ENCODE assay signal across 26 cellular contexts in genomic region chr7:147771344-147771743, GRCh38.
DNase-seq lines count a peak whose midpoint lies in the region; ATAC-seq, FAIRE-seq and TF ChIP-seq lines count a peak whose summit lies in the region.
"Had no signal": no experiment of that assay in that cellular context is flagged by ENCODE, and none has a peak within 500 bp of the region (broad histone marks: within the 10 kb centered on the region; RNA-seq: fewer than 3 reads in every experiment).

No MANE protein-coding gene starts in this region.

- H2BK12ac ChIP-seq in H1 (ENCODE audit: low read depth, low read length) = no peak overlapping the region

- no peak overlapping the region for H4K5ac ChIP-seq in H1 (ENCODE audit: insufficient read length, low read depth, low read length)

- no peak for ATAC-seq in HG02642 (IDR thresholded peaks at IDR 0.05; ENCODE audit: poor library complexity, unreplicated experiment)
- ATAC-seq: activated CD4-positive, alpha-beta T cell treated with anti-CD3 and anti-CD28 coated beads for 36 hours; gastrocnemius medialis; sciatic nerve had no signal

- no peak for TF ChIP-seq POLR2A in H1 (IDR thresholded peaks at IDR 0.05; ENCODE audit: control extremely low read depth in 1 of 2, low read depth in 2 of 2, low read length in 2 of 2)

- H2BK5ac ChIP-seq in H1 (ENCODE audit: low read depth, low read length) = no peak overlapping the region

- no peak overlapping the region for H2BK15ac ChIP-seq in H1 (ENCODE audit: low read length)

- POLR2A ChIA-PET in H1 (lab: Charles Lee; ENCODE audit: partially characterized antibody) = no interaction called here

- H3K36me3 ChIP-seq in H1 (ENCODE audit: control insufficient read depth in 2 of 4, insufficient read depth in 4 of 4, low read length in 3 of 4) (no peaks in the 10 kb centered on the region), neural progenitor cell (no peaks in the 10 kb centered on the region), hepatocyte (replicated peaks; ENCODE audit: insufficient read depth, low read depth) (no peaks in the 10 kb centered on the region)
- H3K36me3 ChIP-seq: gastrocnemius medialis, thoracic aorta had no signal

- H3K9ac ChIP-seq in H1 (replicated peaks in 1 of 4; ENCODE audit: extremely low read depth in 1 of 4, low read depth in 3 of 4, low read length in 3 of 4) (no peak overlapping the region), neural progenitor cell (no peak overlapping the region)

- H3K79me1 ChIP-seq in H1 (ENCODE audit: low read depth, low read length) = no peaks in the 10 kb centered on the region

- TF ChIP-seq RAD21 in H1 (IDR thresholded peaks at IDR 0.05 in 1 of 2, conservative IDR thresholded peaks at IDR 0.05 in 1 of 2; ENCODE audit: low read depth in 2 of 2, low read length in 2 of 2) = no peak

- H3K79me2 ChIP-seq in H1 (ENCODE audit: control insufficient read depth in 1 of 2, insufficient read depth in 2 of 2, low read length in 2 of 2) (no peaks in the 10 kb centered on the region), neural progenitor cell (ENCODE audit: low read depth) (no peaks in the 10 kb centered on the region), hepatocyte (no peaks in the 10 kb centered on the region)

- H3K23ac ChIP-seq in H1 (ENCODE audit: insufficient read length) = no peak overlapping the region

- CTCF ChIA-PET in H1 (lab: Charles Lee; ENCODE audit: partially characterized antibody) = no interaction called here

- H2BK20ac ChIP-seq in H1 (ENCODE audit: low read length) = no peak overlapping the region

- no peak for TF ChIP-seq EP300 in H1 (IDR thresholded peaks at IDR 0.05; ENCODE audit: borderline replicate concordance in 1 of 2, low read depth in 2 of 2, low read length in 2 of 2)

- H3K27me3 Mint-ChIP-seq in neural progenitor cell (ENCODE audit: insufficient read depth, low read depth) = no peaks in the 10 kb centered on the region
- H3K27me3 Mint-ChIP-seq: activated CD4-positive, alpha-beta T cell treated with anti-CD3 and anti-CD28 coated beads for 36 hours; CD4-positive, alpha-beta memory T cell; dendritic cell treated with granulocyte-macrophage colony-stimulating factor and Interleukin-4, amounts not matched to agents 40 ng/mL and 50 ng/mL, for 4 days; progenitor cell of endocrine pancreas; stimulated activated naive B cell treated with anti-CD40 and anti-IgM and Interleukin-4, amounts not matched to agents 10 μg/mL and 1 μg/mL and 100 μg/mL, for 72 hours had no signal

- TF ChIP-seq CTCF in H1 (IDR thresholded peaks at IDR 0.05; ENCODE audit: control extremely low read depth in 1 of 3, insufficient read depth in 1 of 3, low read depth in 1 of 3, low read length in 3 of 3) = no peak
- TF ChIP-seq CTCF in neural progenitor cell (IDR thresholded peaks at IDR 0.05) = no peak
- TF ChIP-seq CTCF in hepatocyte (IDR thresholded peaks at IDR 0.05; ENCODE audit: poor library complexity) = no peak

- H3K27me3 ChIP-seq in H1 (replicated peaks in 1 of 4; ENCODE audit: control insufficient read depth in 3 of 4, extremely low read depth in 1 of 4, insufficient read depth in 3 of 4, low read length in 3 of 4) (no peaks in the 10 kb centered on the region), neural progenitor cell (no peaks in the 10 kb centered on the region), hepatocyte (no peaks in the 10 kb centered on the region)
- H3K27me3 ChIP-seq: gastrocnemius medialis had no signal

- H2BK120ac ChIP-seq in H1 (replicated peaks; ENCODE audit: low read depth, low read length) = no peak overlapping the region

- H3K4me3 ChIP-seq in H1 (ENCODE audit: extremely low read depth in 1 of 4, insufficient read depth in 2 of 4, low read depth in 3 of 4, low read length in 4 of 4) (no peak overlapping the region), neural progenitor cell (no peak overlapping the region), hepatocyte (no peak overlapping the region)
- H3K4me3 ChIP-seq: gastrocnemius medialis, thoracic aorta had no signal

- no peak overlapping the region for H3K27ac Mint-ChIP-seq in neural progenitor cell
- H3K27ac Mint-ChIP-seq: activated CD4-positive, alpha-beta T cell treated with anti-CD3 and anti-CD28 coated beads for 36 hours; CD4-positive, alpha-beta memory T cell; dendritic cell treated with granulocyte-macrophage colony-stimulating factor and Interleukin-4, amounts not matched to agents 40 ng/mL and 50 ng/mL, for 4 days; nephron; progenitor cell of endocrine pancreas; stimulated activated naive B cell treated with anti-CD40 and anti-IgM and Interleukin-4, amounts not matched to agents 10 μg/mL and 1 μg/mL and 100 μg/mL, for 72 hours had no signal

- no peaks in the 10 kb centered on the region for H3K9me3 Mint-ChIP-seq in neural progenitor cell
- H3K9me3 Mint-ChIP-seq: dendritic cell treated with granulocyte-macrophage colony-stimulating factor and Interleukin-4, amounts not matched to agents 40 ng/mL and 50 ng/mL, for 4 days; stimulated activated naive B cell treated with anti-CD40 and anti-IgM and Interleukin-4, amounts not matched to agents 10 μg/mL and 1 μg/mL and 100 μg/mL, for 72 hours had no signal

- H3K14ac ChIP-seq in H1 (ENCODE audit: insufficient read length) = no peak overlapping the region

- no peak for FAIRE-seq in H1 (lab: Jason Lieb, UNC)
- FAIRE-seq: GM12891, keratinocyte had no signal

- H3K4me1 ChIP-seq in H1 (replicated peaks in 1 of 4; ENCODE audit: control insufficient read depth in 3 of 4, insufficient read depth in 4 of 4, low read length in 3 of 4) = no peaks in the 10 kb centered on the region
- H3K4me1 ChIP-seq in neural progenitor cell = no peaks in the 10 kb centered on the region
- H3K4me1 ChIP-seq in hepatocyte (ENCODE audit: insufficient read depth) = no peaks in the 10 kb centered on the region
- H3K4me1 ChIP-seq: gastrocnemius medialis had no signal

- WGBS in H1 (ENCODE audit: extremely low coverage in 1 of 2, insufficient coverage in 1 of 2, insufficient read length in 1 of 2, insufficient replicate concordance in 2 of 2, low coverage in 1 of 2, low lambda C conversion rate in 2 of 2, missing lambda C conversion rate in 1 of 2), 2 experiments = 83% methylated on average over 3 of the region's 3 CpGs; no CpG with 5 or more reads in 1 of the 2 experiments
- WGBS in hepatocyte (ENCODE audit: low lambda C conversion rate, missing lambda C conversion rate) = 77% methylated on average over 3 of the region's 3 CpGs

- no peaks in the 10 kb centered on the region for H3K36me3 Mint-ChIP-seq in neural progenitor cell
- H3K36me3 Mint-ChIP-seq: CD4-positive, alpha-beta memory T cell; stimulated activated naive B cell treated with anti-CD40 and anti-IgM and Interleukin-4, amounts not matched to agents 10 μg/mL and 1 μg/mL and 100 μg/mL, for 72 hours had no signal

- H3K27ac ChIP-seq in H1 (ENCODE audit: low read depth, low read length) (no peak overlapping the region), neural progenitor cell (no peak overlapping the region), temporal lobe (ENCODE audit: low read depth, low read length) (peak overlapping the region; percentile 72), hepatocyte (no peak overlapping the region)
- H3K27ac ChIP-seq: gastrocnemius medialis, thoracic aorta had no signal

- H4K91ac ChIP-seq in H1 (replicated peaks; ENCODE audit: insufficient read length, low read length) = no peak overlapping the region

- DNase-seq in NOMO-1 treated with DMSO at 0.1 percent for 48 hours (lab: John Stamatoyannopoulos, UW; ENCODE audit: unreplicated experiment) (peak; percentile 34), NOMO-1 treated with dmso at 0.1 percent for 144 hours (lab: John Stamatoyannopoulos, UW; ENCODE audit: unreplicated experiment) (no peak), H1 (ENCODE audit: low read depth in 1 of 2, low spot score in 2 of 2) (no peak), neural progenitor cell (ENCODE audit: low spot score) (peak; percentile 26), hepatocyte (ENCODE audit: low spot score) (no peak), NCI-H526 treated with DMSO at 0.1 percent for 48 hours (lab: John Stamatoyannopoulos, UW) (no peak)
- DNase-seq: 8988T; activated CD4-positive, alpha-beta T cell treated with anti-CD3 and anti-CD28 coated beads for 36 hours; activated CD8-positive, alpha-beta memory T cell treated with anti-CD3 and anti-CD28 coated beads for 24 hours; activated gamma-delta T cell; CD4-positive, alpha-beta memory T cell; central memory CD4-positive, alpha-beta T cell; gastrocnemius medialis; GOT3; NCI-H1105 treated with DMSO at 0.1 percent for 48 hours; NCI-H526; stimulated activated naive B cell treated with anti-CD40 and anti-IgM and Interleukin-4, amounts not matched to agents 10 μg/mL and 1 μg/mL and 100 μg/mL, for 72 hours had no signal

- no peak overlapping the region for H3K4me2 ChIP-seq in H1 (ENCODE audit: insufficient read depth in 1 of 2, low read depth in 2 of 2, low read length in 2 of 2)
- H3K4me2 ChIP-seq in neural progenitor cell = no peak overlapping the region
- H3K4me2 ChIP-seq in hepatocyte = no peak overlapping the region

- no peak overlapping the region for H3K18ac ChIP-seq in H1 (ENCODE audit: extremely low read depth, low read length)

- H3K9me3 ChIP-seq in H1 (ENCODE audit: insufficient read depth in 2 of 2, low read depth in 1 of 2, low read length in 1 of 2) (no peaks in the 10 kb centered on the region), neural progenitor cell (ENCODE audit: low read depth) (no peaks in the 10 kb centered on the region), hepatocyte (ENCODE audit: low read depth) (no peaks in the 10 kb centered on the region)
- H3K9me3 ChIP-seq: gastrocnemius medialis, thoracic aorta had no signal

- H3K23me2 ChIP-seq in H1 (ENCODE audit: low read depth, low read length) = no peaks in the 10 kb centered on the region

- no peaks in the 10 kb centered on the region for H3F3A ChIP-seq in neural progenitor cell (ENCODE audit: low read depth)

- H3K4me3 Mint-ChIP-seq in neural progenitor cell = no peak overlapping the region
- H3K4me3 Mint-ChIP-seq: activated CD4-positive, alpha-beta T cell treated with anti-CD3 and anti-CD28 coated beads for 36 hours; CD4-positive, alpha-beta memory T cell; dendritic cell treated with granulocyte-macrophage colony-stimulating factor and Interleukin-4, amounts not matched to agents 40 ng/mL and 50 ng/mL, for 4 days; nephron; stimulated activated naive B cell treated with anti-CD40 and anti-IgM and Interleukin-4, amounts not matched to agents 10 μg/mL and 1 μg/mL and 100 μg/mL, for 72 hours had no signal

- H2AFZ ChIP-seq in H1 (ENCODE audit: low read length) = peak overlapping the region; percentile 58; the same call in 1 of the 2 replicates
- H2AFZ ChIP-seq in neural progenitor cell (replicated peaks) = no peak overlapping the region
- H2AFZ ChIP-seq in hepatocyte = no peak overlapping the region

- H3K4ac ChIP-seq in H1 (replicated peaks; ENCODE audit: insufficient read length, low read depth, low read length) = no peak overlapping the region

- H4K20me1 ChIP-seq in H1 (replicated peaks in 1 of 2; ENCODE audit: control insufficient read depth in 1 of 2, insufficient read depth in 2 of 2, low read length in 2 of 2) (no peaks in the 10 kb centered on the region), neural progenitor cell (ENCODE audit: low read depth) (no peaks in the 10 kb centered on the region), hepatocyte (ENCODE audit: insufficient read depth, poor library complexity, severe bottlenecking) (no peaks in the 10 kb centered on the region)

- H3K56ac ChIP-seq in H1 (replicated peaks; ENCODE audit: insufficient read length, low read depth, low read length) = no peak overlapping the region

- no peaks in the 10 kb centered on the region for H3K9me2 ChIP-seq in hepatocyte (replicated peaks; ENCODE audit: insufficient read depth)

- H2AK5ac ChIP-seq in H1 (ENCODE audit: low read depth, low read length) = no peak overlapping the region

- peaks cover 17% of the 10 kb centered on the region for H3K4me1 Mint-ChIP-seq in neural progenitor cell
- H3K4me1 Mint-ChIP-seq: activated CD4-positive, alpha-beta T cell treated with anti-CD3 and anti-CD28 coated beads for 36 hours; CD4-positive, alpha-beta memory T cell; stimulated activated naive B cell treated with anti-CD40 and anti-IgM and Interleukin-4, amounts not matched to agents 10 μg/mL and 1 μg/mL and 100 μg/mL, for 72 hours had no signal

- no peak overlapping the region for H4K8ac ChIP-seq in H1 (ENCODE audit: extremely low read depth, insufficient read depth, low read length)

Comparison
In these comparisons a context has a peak if more than half of its experiments do, and no peak if none do; other contexts are left out.
1. DNase-seq: peak in NOMO-1 treated with DMSO at 0.1 percent for 48 hours (single experiment) and neural progenitor cell (single experiment); none in NOMO-1 treated with dmso at 0.1 percent for 144 hours (single experiment), H1 (0 of 2), hepatocyte (single experiment) and NCI-H526 treated with DMSO at 0.1 percent for 48 hours (single experiment).